1 cellular context compared by ENCODE assay signal in genomic region chr13:64723735-64724134, GRCh38.
TF ChIP-seq lines count a peak whose summit lies in the region.

No MANE protein-coding gene starts in this region.

TF ChIP-seq in HepG2, 621 proteins besides CTCF, POLR2A, EP300 and RAD21 (continued from another document and continues in another):
- TF ChIP-seq LRRFIP1 (CRISPR knock-in tag; conservative IDR thresholded peaks at IDR 0.05) (no peak), CERS6 (CRISPR knock-in tag; IDR thresholded peaks at IDR 0.05) (no peak), ATF4 (CRISPR knock-in tag; IDR thresholded peaks at IDR 0.05) (no peak), SNRNP70 (IDR thresholded peaks at IDR 0.05; ENCODE audit: low read depth, low read length) (no peak), NFE2 (CRISPR knock-in tag; IDR thresholded peaks at IDR 0.05) (no peak), ZMYM3 (CRISPR knock-in tag; IDR thresholded peaks at IDR 0.05) (no peak), BORCS8-MEF2B (CRISPR knock-in tag; IDR thresholded peaks at IDR 0.05) (no peak), MAFK (conservative IDR thresholded peaks at IDR 0.05 in 1 of 2, IDR thresholded peaks at IDR 0.05 in 1 of 2; ENCODE audit: low read length in 2 of 2) (0 out of 4 replicates have a peak, but pooled peaks of 1 of the 2 experiments have one; percentile 15), ZFP1 (CRISPR knock-in tag; IDR thresholded peaks at IDR 0.05) (no peak), TMF1 (CRISPR knock-in tag; IDR thresholded peaks at IDR 0.05; ENCODE audit: low read depth) (no peak), MAFF (IDR thresholded peaks at IDR 0.05; ENCODE audit: low read depth, low read length) (0 out of 2 replicates have a peak, but pooled peaks have one; percentile 44), CENPX (CRISPR knock-in tag; IDR thresholded peaks at IDR 0.05) (no peak), HDAC2 (CRISPR knock-in tag; IDR thresholded peaks at IDR 0.05) (no peak), MXD4 (CRISPR knock-in tag; IDR thresholded peaks at IDR 0.05) (no peak), ZNF576 (CRISPR knock-in tag; IDR thresholded peaks at IDR 0.05) (no peak), MBD4 (IDR thresholded peaks at IDR 0.05; ENCODE audit: borderline replicate concordance, low read length) (no peak), ZNF317 (CRISPR knock-in tag; IDR thresholded peaks at IDR 0.05) (no peak), JUND (CRISPR knock-in tag; IDR thresholded peaks at IDR 0.05) (no peak), XRCC5 (optimal IDR thresholded peaks at IDR 0.05; ENCODE audit: low read length) (no peak), TEAD3 (CRISPR knock-in tag; optimal IDR thresholded peaks at IDR 0.05; ENCODE audit: borderline replicate concordance) (peak; percentile 48), ZNF569 (CRISPR knock-in tag; IDR thresholded peaks at IDR 0.05; ENCODE audit: borderline replicate concordance) (no peak), NCOA1 (CRISPR knock-in tag; IDR thresholded peaks at IDR 0.05) (no peak), ZNF556 (CRISPR knock-in tag; IDR thresholded peaks at IDR 0.05; ENCODE audit: borderline replicate concordance) (no peak), CENPT (CRISPR knock-in tag; IDR thresholded peaks at IDR 0.05; ENCODE audit: low read depth) (no peak), ZBTB49 (CRISPR knock-in tag; IDR thresholded peaks at IDR 0.05; ENCODE audit: borderline replicate concordance) (no peak), NFKBIZ (CRISPR knock-in tag; IDR thresholded peaks at IDR 0.05) (no peak), SOX13 (IDR thresholded peaks at IDR 0.05) (no peak), SOX13 (CRISPR knock-in tag; conservative IDR thresholded peaks at IDR 0.05 in 1 of 2, IDR thresholded peaks at IDR 0.05 in 1 of 2) (peak in 1 of 2 experiments; percentile 37; a peak in 1 of 4 replicates), FOXJ3 (CRISPR knock-in tag; IDR thresholded peaks at IDR 0.05; ENCODE audit: borderline replicate concordance) (no peak), HMGA1 (CRISPR knock-in tag; conservative IDR thresholded peaks at IDR 0.05) (no peak), ZNF7 (CRISPR knock-in tag; IDR thresholded peaks at IDR 0.05) (no peak), FOSL2 (CRISPR knock-in tag; IDR thresholded peaks at IDR 0.05) (peak; percentile 75), THRA (CRISPR knock-in tag; IDR thresholded peaks at IDR 0.05; ENCODE audit: borderline replicate concordance) (no peak)
- TF ChIP-seq, protein P1, sequence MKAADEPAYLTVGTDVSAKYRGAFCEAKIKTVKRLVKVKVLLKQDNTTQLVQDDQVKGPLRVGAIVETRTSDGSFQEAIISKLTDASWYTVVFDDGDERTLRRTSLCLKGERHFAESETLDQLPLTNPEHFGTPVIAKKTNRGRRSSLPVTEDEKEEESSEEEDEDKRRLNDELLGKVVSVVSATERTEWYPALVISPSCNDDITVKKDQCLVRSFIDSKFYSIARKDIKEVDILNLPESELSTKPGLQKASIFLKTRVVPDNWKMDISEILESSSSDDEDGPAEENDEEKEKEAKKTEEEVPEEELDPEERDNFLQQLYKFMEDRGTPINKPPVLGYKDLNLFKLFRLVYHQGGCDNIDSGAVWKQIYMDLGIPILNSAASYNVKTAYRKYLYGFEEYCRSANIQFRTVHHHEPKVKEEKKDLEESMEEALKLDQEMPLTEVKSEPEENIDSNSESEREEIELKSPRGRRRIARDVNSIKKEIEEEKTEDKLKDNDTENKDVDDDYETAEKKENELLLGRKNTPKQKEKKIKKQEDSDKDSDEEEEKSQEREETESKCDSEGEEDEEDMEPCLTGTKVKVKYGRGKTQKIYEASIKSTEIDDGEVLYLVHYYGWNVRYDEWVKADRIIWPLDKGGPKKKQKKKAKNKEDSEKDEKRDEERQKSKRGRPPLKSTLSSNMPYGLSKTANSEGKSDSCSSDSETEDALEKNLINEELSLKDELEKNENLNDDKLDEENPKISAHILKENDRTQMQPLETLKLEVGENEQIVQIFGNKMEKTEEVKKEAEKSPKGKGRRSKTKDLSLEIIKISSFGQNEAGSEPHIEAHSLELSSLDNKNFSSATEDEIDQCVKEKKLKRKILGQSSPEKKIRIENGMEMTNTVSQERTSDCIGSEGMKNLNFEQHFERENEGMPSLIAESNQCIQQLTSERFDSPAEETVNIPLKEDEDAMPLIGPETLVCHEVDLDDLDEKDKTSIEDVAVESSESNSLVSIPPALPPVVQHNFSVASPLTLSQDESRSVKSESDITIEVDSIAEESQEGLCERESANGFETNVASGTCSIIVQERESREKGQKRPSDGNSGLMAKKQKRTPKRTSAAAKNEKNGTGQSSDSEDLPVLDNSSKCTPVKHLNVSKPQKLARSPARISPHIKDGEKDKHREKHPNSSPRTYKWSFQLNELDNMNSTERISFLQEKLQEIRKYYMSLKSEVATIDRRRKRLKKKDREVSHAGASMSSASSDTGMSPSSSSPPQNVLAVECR (CRISPR knock-in tag; IDR thresholded peaks at IDR 0.05; ENCODE audit: borderline replicate concordance): no peak
- TF ChIP-seq, protein P2, sequence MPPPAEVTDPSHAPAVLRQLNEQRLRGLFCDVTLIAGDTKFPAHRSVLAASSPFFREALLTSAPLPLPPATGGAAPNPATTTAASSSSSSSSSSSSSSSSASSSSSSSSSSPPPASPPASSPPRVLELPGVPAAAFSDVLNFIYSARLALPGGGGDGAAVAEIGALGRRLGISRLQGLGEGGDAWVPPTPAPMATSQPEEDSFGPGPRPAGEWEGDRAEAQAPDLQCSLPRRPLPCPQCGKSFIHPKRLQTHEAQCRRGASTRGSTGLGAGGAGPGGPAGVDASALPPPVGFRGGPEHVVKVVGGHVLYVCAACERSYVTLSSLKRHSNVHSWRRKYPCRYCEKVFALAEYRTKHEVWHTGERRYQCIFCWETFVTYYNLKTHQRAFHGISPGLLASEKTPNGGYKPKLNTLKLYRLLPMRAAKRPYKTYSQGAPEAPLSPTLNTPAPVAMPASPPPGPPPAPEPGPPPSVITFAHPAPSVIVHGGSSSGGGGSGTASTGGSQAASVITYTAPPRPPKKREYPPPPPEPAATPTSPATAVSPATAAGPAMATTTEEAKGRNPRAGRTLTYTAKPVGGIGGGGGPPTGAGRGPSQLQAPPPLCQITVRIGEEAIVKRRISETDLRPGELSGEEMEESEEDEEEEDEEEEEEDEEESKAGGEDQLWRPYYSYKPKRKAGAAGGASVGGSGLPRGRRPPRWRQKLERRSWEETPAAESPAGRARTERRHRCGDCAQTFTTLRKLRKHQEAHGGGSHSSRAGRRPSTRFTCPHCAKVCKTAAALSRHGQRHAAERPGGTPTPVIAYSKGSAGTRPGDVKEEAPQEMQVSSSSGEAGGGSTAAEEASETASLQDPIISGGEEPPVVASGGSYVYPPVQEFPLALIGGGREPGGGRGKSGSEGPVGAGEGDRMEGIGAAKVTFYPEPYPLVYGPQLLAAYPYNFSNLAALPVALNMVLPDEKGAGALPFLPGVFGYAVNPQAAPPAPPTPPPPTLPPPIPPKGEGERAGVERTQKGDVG (CRISPR knock-in tag; IDR thresholded peaks at IDR 0.05; ENCODE audit: borderline replicate concordance): no peak
- TF ChIP-seq, protein P3, sequence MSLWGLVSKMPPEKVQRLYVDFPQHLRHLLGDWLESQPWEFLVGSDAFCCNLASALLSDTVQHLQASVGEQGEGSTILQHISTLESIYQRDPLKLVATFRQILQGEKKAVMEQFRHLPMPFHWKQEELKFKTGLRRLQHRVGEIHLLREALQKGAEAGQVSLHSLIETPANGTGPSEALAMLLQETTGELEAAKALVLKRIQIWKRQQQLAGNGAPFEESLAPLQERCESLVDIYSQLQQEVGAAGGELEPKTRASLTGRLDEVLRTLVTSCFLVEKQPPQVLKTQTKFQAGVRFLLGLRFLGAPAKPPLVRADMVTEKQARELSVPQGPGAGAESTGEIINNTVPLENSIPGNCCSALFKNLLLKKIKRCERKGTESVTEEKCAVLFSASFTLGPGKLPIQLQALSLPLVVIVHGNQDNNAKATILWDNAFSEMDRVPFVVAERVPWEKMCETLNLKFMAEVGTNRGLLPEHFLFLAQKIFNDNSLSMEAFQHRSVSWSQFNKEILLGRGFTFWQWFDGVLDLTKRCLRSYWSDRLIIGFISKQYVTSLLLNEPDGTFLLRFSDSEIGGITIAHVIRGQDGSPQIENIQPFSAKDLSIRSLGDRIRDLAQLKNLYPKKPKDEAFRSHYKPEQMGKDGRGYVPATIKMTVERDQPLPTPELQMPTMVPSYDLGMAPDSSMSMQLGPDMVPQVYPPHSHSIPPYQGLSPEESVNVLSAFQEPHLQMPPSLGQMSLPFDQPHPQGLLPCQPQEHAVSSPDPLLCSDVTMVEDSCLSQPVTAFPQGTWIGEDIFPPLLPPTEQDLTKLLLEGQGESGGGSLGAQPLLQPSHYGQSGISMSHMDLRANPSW (CRISPR knock-in tag; IDR thresholded peaks at IDR 0.05; ENCODE audit: borderline replicate concordance): no peak
- TF ChIP-seq, protein P4, sequence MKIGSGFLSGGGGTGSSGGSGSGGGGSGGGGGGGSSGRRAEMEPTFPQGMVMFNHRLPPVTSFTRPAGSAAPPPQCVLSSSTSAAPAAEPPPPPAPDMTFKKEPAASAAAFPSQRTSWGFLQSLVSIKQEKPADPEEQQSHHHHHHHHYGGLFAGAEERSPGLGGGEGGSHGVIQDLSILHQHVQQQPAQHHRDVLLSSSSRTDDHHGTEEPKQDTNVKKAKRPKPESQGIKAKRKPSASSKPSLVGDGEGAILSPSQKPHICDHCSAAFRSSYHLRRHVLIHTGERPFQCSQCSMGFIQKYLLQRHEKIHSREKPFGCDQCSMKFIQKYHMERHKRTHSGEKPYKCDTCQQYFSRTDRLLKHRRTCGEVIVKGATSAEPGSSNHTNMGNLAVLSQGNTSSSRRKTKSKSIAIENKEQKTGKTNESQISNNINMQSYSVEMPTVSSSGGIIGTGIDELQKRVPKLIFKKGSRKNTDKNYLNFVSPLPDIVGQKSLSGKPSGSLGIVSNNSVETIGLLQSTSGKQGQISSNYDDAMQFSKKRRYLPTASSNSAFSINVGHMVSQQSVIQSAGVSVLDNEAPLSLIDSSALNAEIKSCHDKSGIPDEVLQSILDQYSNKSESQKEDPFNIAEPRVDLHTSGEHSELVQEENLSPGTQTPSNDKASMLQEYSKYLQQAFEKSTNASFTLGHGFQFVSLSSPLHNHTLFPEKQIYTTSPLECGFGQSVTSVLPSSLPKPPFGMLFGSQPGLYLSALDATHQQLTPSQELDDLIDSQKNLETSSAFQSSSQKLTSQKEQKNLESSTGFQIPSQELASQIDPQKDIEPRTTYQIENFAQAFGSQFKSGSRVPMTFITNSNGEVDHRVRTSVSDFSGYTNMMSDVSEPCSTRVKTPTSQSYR (CRISPR knock-in tag; IDR thresholded peaks at IDR 0.05; ENCODE audit: borderline replicate concordance): no peak
